1 cellular context compared by ENCODE assay signal in genomic region chr1:53315456-53316048, GRCh38.
TF ChIP-seq lines count a peak whose summit lies in the region.

No MANE protein-coding gene starts in this region.

TF ChIP-seq in GM12878, 131 proteins besides CTCF, POLR2A, EP300 and RAD21:
- no peak for TF ChIP-seq IKZF1 (conservative IDR thresholded peaks at IDR 0.05)
- TF ChIP-seq SMAD1 (IDR thresholded peaks at IDR 0.05; ENCODE audit: low read depth, partially characterized antibody): no peak
- TF ChIP-seq EGR1 (IDR thresholded peaks at IDR 0.05; ENCODE audit: borderline replicate concordance in 1 of 2, low read depth in 2 of 2, low read length in 2 of 2): no peak
- TF ChIP-seq TAF1 (IDR thresholded peaks at IDR 0.05; ENCODE audit: borderline replicate concordance, low read depth, low read length): no peak
- no peak for TF ChIP-seq ZNF217 (IDR thresholded peaks at IDR 0.05)
- no peak for TF ChIP-seq MEF2B (IDR thresholded peaks at IDR 0.05; ENCODE audit: partially characterized antibody, poor library complexity, severe bottlenecking)
- TF ChIP-seq ZZZ3 (IDR thresholded peaks at IDR 0.05; ENCODE audit: control insufficient read depth, insufficient read length, low read depth): no peak
- TF ChIP-seq, protein P1, sequence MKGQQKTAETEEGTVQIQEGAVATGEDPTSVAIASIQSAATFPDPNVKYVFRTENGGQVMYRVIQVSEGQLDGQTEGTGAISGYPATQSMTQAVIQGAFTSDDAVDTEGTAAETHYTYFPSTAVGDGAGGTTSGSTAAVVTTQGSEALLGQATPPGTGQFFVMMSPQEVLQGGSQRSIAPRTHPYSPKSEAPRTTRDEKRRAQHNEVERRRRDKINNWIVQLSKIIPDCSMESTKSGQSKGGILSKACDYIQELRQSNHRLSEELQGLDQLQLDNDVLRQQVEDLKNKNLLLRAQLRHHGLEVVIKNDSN (IDR thresholded peaks at IDR 0.05; ENCODE audit: borderline replicate concordance, extremely low read length, insufficient read depth, low read depth, low read length): no peak
- TF ChIP-seq, protein P2, sequence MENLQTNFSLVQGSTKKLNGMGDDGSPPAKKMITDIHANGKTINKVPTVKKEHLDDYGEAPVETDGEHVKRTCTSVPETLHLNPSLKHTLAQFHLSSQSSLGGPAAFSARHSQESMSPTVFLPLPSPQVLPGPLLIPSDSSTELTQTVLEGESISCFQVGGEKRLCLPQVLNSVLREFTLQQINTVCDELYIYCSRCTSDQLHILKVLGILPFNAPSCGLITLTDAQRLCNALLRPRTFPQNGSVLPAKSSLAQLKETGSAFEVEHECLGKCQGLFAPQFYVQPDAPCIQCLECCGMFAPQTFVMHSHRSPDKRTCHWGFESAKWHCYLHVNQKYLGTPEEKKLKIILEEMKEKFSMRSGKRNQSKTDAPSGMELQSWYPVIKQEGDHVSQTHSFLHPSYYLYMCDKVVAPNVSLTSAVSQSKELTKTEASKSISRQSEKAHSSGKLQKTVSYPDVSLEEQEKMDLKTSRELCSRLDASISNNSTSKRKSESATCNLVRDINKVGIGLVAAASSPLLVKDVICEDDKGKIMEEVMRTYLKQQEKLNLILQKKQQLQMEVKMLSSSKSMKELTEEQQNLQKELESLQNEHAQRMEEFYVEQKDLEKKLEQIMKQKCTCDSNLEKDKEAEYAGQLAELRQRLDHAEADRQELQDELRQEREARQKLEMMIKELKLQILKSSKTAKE (IDR thresholded peaks at IDR 0.05; ENCODE audit: low read depth, poor library complexity, severe bottlenecking): no peak
- no peak for TF ChIP-seq SIX5 (IDR thresholded peaks at IDR 0.05; ENCODE audit: low read depth, low read length, severe bottlenecking)
- no peak for TF ChIP-seq NRF1 (conservative IDR thresholded peaks at IDR 0.05; ENCODE audit: low read depth, low read length)
- no peak for TF ChIP-seq CHD1 (IDR thresholded peaks at IDR 0.05; ENCODE audit: low read depth, low read length)
- TF ChIP-seq POU2F2 (IDR thresholded peaks at IDR 0.05; ENCODE audit: borderline replicate concordance, low read depth, low read length): no peak
- TF ChIP-seq, protein P3, sequence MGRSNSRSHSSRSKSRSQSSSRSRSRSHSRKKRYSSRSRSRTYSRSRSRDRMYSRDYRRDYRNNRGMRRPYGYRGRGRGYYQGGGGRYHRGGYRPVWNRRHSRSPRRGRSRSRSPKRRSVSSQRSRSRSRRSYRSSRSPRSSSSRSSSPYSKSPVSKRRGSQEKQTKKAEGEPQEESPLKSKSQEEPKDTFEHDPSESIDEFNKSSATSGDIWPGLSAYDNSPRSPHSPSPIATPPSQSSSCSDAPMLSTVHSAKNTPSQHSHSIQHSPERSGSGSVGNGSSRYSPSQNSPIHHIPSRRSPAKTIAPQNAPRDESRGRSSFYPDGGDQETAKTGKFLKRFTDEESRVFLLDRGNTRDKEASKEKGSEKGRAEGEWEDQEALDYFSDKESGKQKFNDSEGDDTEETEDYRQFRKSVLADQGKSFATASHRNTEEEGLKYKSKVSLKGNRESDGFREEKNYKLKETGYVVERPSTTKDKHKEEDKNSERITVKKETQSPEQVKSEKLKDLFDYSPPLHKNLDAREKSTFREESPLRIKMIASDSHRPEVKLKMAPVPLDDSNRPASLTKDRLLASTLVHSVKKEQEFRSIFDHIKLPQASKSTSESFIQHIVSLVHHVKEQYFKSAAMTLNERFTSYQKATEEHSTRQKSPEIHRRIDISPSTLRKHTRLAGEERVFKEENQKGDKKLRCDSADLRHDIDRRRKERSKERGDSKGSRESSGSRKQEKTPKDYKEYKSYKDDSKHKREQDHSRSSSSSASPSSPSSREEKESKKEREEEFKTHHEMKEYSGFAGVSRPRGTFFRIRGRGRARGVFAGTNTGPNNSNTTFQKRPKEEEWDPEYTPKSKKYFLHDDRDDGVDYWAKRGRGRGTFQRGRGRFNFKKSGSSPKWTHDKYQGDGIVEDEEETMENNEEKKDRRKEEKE (IDR thresholded peaks at IDR 0.05): no peak
- TF ChIP-seq, protein P4, sequence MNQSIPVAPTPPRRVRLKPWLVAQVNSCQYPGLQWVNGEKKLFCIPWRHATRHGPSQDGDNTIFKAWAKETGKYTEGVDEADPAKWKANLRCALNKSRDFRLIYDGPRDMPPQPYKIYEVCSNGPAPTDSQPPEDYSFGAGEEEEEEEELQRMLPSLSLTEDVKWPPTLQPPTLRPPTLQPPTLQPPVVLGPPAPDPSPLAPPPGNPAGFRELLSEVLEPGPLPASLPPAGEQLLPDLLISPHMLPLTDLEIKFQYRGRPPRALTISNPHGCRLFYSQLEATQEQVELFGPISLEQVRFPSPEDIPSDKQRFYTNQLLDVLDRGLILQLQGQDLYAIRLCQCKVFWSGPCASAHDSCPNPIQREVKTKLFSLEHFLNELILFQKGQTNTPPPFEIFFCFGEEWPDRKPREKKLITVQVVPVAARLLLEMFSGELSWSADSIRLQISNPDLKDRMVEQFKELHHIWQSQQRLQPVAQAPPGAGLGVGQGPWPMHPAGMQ (IDR thresholded peaks at IDR 0.05; ENCODE audit: borderline replicate concordance): no peak
